In genomic region chr2:69946351-69947077, GRCh38 we compare ENCODE assay signal across 1 cellular context.
TF ChIP-seq lines count a peak whose summit lies in the region.

No MANE protein-coding gene starts in this region.

TF ChIP-seq in HepG2, 621 proteins besides CTCF, POLR2A, EP300 and RAD21 (continued from another document and continues in another):
- no peak for TF ChIP-seq ZNF318 (CRISPR knock-in tag; IDR thresholded peaks at IDR 0.05)
- TF ChIP-seq HDAC1 (CRISPR knock-in tag; IDR thresholded peaks at IDR 0.05): 0 out of 2 replicates have a peak, but pooled peaks have one; percentile 59
- 0 out of 2 replicates have a peak, but pooled peaks have one; percentile 48 for TF ChIP-seq ZNF329 (CRISPR knock-in tag; IDR thresholded peaks at IDR 0.05; ENCODE audit: low read depth)
- TF ChIP-seq FOXJ3 (CRISPR knock-in tag; IDR thresholded peaks at IDR 0.05; ENCODE audit: borderline replicate concordance): no peak
- no peak for TF ChIP-seq MATR3 (CRISPR knock-in tag; IDR thresholded peaks at IDR 0.05)
- TF ChIP-seq ATF2 (CRISPR knock-in tag; IDR thresholded peaks at IDR 0.05): no peak
- no peak for TF ChIP-seq RFXANK (CRISPR knock-in tag; IDR thresholded peaks at IDR 0.05)
- TF ChIP-seq ZNF10 (CRISPR knock-in tag; IDR thresholded peaks at IDR 0.05; ENCODE audit: borderline replicate concordance, low read depth): no peak
- TF ChIP-seq ZNF513 (CRISPR knock-in tag; conservative IDR thresholded peaks at IDR 0.05): no peak
- no peak for TF ChIP-seq SP1 (IDR thresholded peaks at IDR 0.05)
- no peak for TF ChIP-seq SP1 (CRISPR knock-in tag; IDR thresholded peaks at IDR 0.05)
- TF ChIP-seq MAFK (conservative IDR thresholded peaks at IDR 0.05 in 1 of 2, IDR thresholded peaks at IDR 0.05 in 1 of 2; ENCODE audit: low read length in 2 of 2): no peak
- TF ChIP-seq MTF2 (CRISPR knock-in tag; IDR thresholded peaks at IDR 0.05; ENCODE audit: borderline replicate concordance): no peak
- TF ChIP-seq ZNF550 (CRISPR knock-in tag; IDR thresholded peaks at IDR 0.05; ENCODE audit: borderline replicate concordance): no peak
- TF ChIP-seq TRIM24 (CRISPR knock-in tag; IDR thresholded peaks at IDR 0.05): no peak
- TF ChIP-seq ZNF431 (CRISPR knock-in tag; IDR thresholded peaks at IDR 0.05; ENCODE audit: borderline replicate concordance, low read depth): no peak
- peak; percentile 8 for TF ChIP-seq NR2F6 (IDR thresholded peaks at IDR 0.05)
- no peak for TF ChIP-seq NR2F6 (CRISPR knock-in tag; IDR thresholded peaks at IDR 0.05)
- no peak for TF ChIP-seq STAG1 (CRISPR knock-in tag; IDR thresholded peaks at IDR 0.05)
- no peak for TF ChIP-seq DZIP1 (CRISPR knock-in tag; IDR thresholded peaks at IDR 0.05)
- no peak for TF ChIP-seq ZNF576 (CRISPR knock-in tag; IDR thresholded peaks at IDR 0.05)
- no peak for TF ChIP-seq GMEB2 (CRISPR knock-in tag; IDR thresholded peaks at IDR 0.05; ENCODE audit: low read depth)
- TF ChIP-seq NR3C1 (CRISPR knock-in tag; IDR thresholded peaks at IDR 0.05): no peak
- TF ChIP-seq TBX2 (CRISPR knock-in tag; IDR thresholded peaks at IDR 0.05; ENCODE audit: borderline replicate concordance): peak; percentile 46
- TF ChIP-seq MYPOP (CRISPR knock-in tag; IDR thresholded peaks at IDR 0.05): 0 out of 2 replicates have a peak, but pooled peaks have one; percentile 56
- no peak for TF ChIP-seq MBD4 (IDR thresholded peaks at IDR 0.05; ENCODE audit: borderline replicate concordance, low read length)
- TF ChIP-seq FOXO1 (CRISPR knock-in tag; IDR thresholded peaks at IDR 0.05): no peak
- TF ChIP-seq ZIK1 (CRISPR knock-in tag; IDR thresholded peaks at IDR 0.05; ENCODE audit: borderline replicate concordance, low read depth): no peak
- TF ChIP-seq ONECUT2 (CRISPR knock-in tag; IDR thresholded peaks at IDR 0.05): no peak
- no peak for TF ChIP-seq ZNF326 (CRISPR knock-in tag; IDR thresholded peaks at IDR 0.05; ENCODE audit: borderline replicate concordance)
- no peak for TF ChIP-seq ATF1 (CRISPR knock-in tag; IDR thresholded peaks at IDR 0.05)
- TF ChIP-seq TFDP2 (CRISPR knock-in tag; IDR thresholded peaks at IDR 0.05): no peak
- no peak for TF ChIP-seq MTA1 (CRISPR knock-in tag; IDR thresholded peaks at IDR 0.05; ENCODE audit: borderline replicate concordance)
- no peak for TF ChIP-seq WIZ (CRISPR knock-in tag; IDR thresholded peaks at IDR 0.05)
- no peak for TF ChIP-seq TEF (CRISPR knock-in tag; IDR thresholded peaks at IDR 0.05)
- TF ChIP-seq ZNF574 (CRISPR knock-in tag; IDR thresholded peaks at IDR 0.05): 0 out of 2 replicates have a peak, but pooled peaks have one; percentile 38
- TF ChIP-seq ZNF414 (CRISPR knock-in tag; IDR thresholded peaks at IDR 0.05): no peak
